In the genomic region with DNA sequence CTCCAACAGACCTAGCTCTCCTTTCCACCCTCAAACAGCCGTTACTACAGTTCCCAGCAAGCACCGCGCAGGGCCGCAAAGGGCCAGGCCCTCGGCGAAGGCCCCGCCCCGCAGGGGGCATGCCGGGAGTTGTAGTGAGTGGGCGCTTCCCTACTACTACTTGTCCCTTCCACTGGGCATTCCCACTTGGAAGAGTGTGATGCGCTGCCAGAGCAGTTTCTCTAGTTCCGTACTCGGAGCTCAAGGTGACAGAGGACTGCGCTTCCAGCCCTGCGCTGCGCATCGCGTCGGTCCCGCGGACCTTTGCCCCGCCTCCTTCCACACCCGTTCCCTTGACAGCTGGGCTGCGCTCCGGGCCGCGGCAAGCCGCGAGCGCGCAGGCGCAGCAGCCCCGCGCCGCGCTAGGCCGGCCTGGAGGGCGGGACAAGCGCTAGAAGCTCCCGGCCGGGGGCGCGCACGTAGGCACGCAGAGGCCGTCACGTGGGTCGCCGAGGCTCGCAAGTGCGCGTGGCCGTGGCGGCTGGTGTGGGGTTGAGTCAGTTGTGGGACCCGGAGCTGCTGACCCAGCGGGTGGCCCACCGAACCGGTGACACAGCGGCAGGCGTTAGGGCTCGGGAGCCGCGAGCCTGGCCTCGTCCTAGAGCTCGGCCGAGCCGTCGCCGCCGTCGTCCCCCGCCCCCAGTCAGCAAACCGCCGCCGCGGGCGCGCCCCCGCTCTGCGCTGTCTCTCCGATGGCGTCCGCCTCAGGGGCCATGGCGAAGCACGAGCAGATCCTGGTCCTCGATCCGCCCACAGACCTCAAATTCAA, we compare ENCODE assay signal across 8 cellular contexts. TPM values are rescaled to one million over a fixed set of nuclear protein-coding genes. Genes with fewer than 3 reads are reported as not detected.
DNase-seq lines count a peak whose midpoint lies in the region; ATAC-seq, FAIRE-seq and TF ChIP-seq lines count a peak whose summit lies in the region.

A gene with protein sequence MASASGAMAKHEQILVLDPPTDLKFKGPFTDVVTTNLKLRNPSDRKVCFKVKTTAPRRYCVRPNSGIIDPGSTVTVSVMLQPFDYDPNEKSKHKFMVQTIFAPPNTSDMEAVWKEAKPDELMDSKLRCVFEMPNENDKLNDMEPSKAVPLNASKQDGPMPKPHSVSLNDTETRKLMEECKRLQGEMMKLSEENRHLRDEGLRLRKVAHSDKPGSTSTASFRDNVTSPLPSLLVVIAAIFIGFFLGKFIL (plus strand): TSS at position 491 of the 808 bp plus-strand sequence. CDS start 241 bp downstream, at position 732.

- peaks cover 32% of the 10 kb centered on the region for H3K4me1 ChIP-seq in HUES48 (ENCODE audit: control insufficient read depth, insufficient read depth, low read length)
- H3K4me1 ChIP-seq in NT2/D1 (ENCODE audit: insufficient read depth, insufficient read length), result no peaks in the 10 kb centered on the region
- peaks cover 3 to 8% (median 5%) of the 10 kb centered on the region in 4 experiments for H3K4me1 ChIP-seq in H1 (replicated peaks in 1 of 4; ENCODE audit: control insufficient read depth in 3 of 4, insufficient read depth in 4 of 4, low read length in 3 of 4)
- peaks cover 3% of the 10 kb centered on the region for H3K4me1 ChIP-seq in mesenchymal stem cell (ENCODE audit: control insufficient read depth, insufficient read depth, low read depth, low read length)

- H3K23ac ChIP-seq in H1 (ENCODE audit: insufficient read length), result no peak within 1 kb of the TSS
- peak within 1 kb of the TSS; percentile 98 to 99 for H3K23ac ChIP-seq in mesenchymal stem cell (ENCODE audit: low read length in 2 of 2)

- TF ChIP-seq CTCF in Calu3 (IDR thresholded peaks at IDR 0.05; ENCODE audit: unreplicated experiment) (no peak), H1 (IDR thresholded peaks at IDR 0.05; ENCODE audit: control extremely low read depth in 1 of 3, insufficient read depth in 1 of 3, low read depth in 1 of 3, low read length in 3 of 3) (no peak)

- peaks cover 5% of the 10 kb centered on the region; the same call in 1 of the 2 replicates for H3K23me2 ChIP-seq in H1 (ENCODE audit: low read depth, low read length)

- peak; percentile 96 for DNase-seq in Calu3
- DNase-seq in NT2/D1 (ENCODE audit: low read depth, low spot score), result peak; percentile 84
- DNase-seq in activated CD8-positive, alpha-beta memory T cell treated with anti-CD3 and anti-CD28 coated beads, Interleukin-2, amount 10 ng/mL, durations not matched to agents 7 days and 5 days, result peak; percentile 95
- peak; percentile 87 to 96 for DNase-seq in H1 (ENCODE audit: low read depth in 1 of 2, low spot score in 2 of 2)
- peak; percentile 94 for DNase-seq in mesenchymal stem cell
- peak; percentile 86 for DNase-seq in stimulated activated CD8-positive, alpha-beta memory T cell treated with anti-CD3 and anti-CD28 coated beads, Interleukin-12 subunit alpha, Interleukin-12 subunit beta, amount 100 ng/mL, for 24 hours (ENCODE audit: extremely low read depth)

- CTCF ChIA-PET in Calu3 (lab: Charles Lee), result interaction anchor here (0.6 to 1.4 kb wide), 3 partner anchors 13 to 36 kb away, joined by 3 to 12 read pairs (median 3); no protein-coding TSS in a partner anchor
- CTCF ChIA-PET in activated CD8-positive, alpha-beta memory T cell treated with anti-CD3 and anti-CD28 coated beads, Interleukin-2, amount 10 ng/mL, durations not matched to agents 7 days and 5 days (lab: Charles Lee), result interaction anchor here (0.9 to 2.9 kb wide), 3 partner anchors 9 to 47 kb away, joined by 3 to 10 read pairs (median 6); no protein-coding TSS in a partner anchor
- CTCF ChIA-PET in H1 (lab: Charles Lee; ENCODE audit: partially characterized antibody), result interaction anchor here (1.2 kb wide), 1 partner anchor 12 kb away, joined by 4 read pairs; no protein-coding TSS in a partner anchor

- no peak within 1 kb of the TSS for H4K91ac ChIP-seq in H1 (replicated peaks; ENCODE audit: insufficient read length, low read length)
- peak within 1 kb of the TSS; percentile 99 for H4K91ac ChIP-seq in mesenchymal stem cell (ENCODE audit: low read length)

- no peaks in the 10 kb centered on the region for H3K9me3 ChIP-seq in HUES48 (ENCODE audit: control insufficient read depth, insufficient read depth, low read length)
- peaks cover 4% of the 10 kb centered on the region; the same call in 1 of the 2 replicates for H3K9me3 ChIP-seq in NT2/D1 (ENCODE audit: insufficient read depth, low read length)
- H3K9me3 ChIP-seq in H1 (ENCODE audit: insufficient read depth in 2 of 2, low read depth in 1 of 2, low read length in 1 of 2), result no peaks in the 10 kb centered on the region
- no peaks in the 10 kb centered on the region for H3K9me3 ChIP-seq in mesenchymal stem cell (ENCODE audit: control insufficient read depth, low read length)

- FAIRE-seq in H1 (lab: Jason Lieb, UNC), result no peak

- H3K4me2 ChIP-seq in H1 (ENCODE audit: insufficient read depth in 1 of 2, low read depth in 2 of 2, low read length in 2 of 2) (peak within 1 kb of the TSS; percentile 67 to 82), mesenchymal stem cell (ENCODE audit: low read length, poor library complexity, severe bottlenecking) (peak within 1 kb of the TSS; percentile 90)

- H3K79me2 ChIP-seq in H1 (ENCODE audit: control insufficient read depth in 1 of 2, insufficient read depth in 2 of 2, low read length in 2 of 2), result peaks cover 24 to 42% of the 10 kb centered on the region in 2 experiments

- H3K27ac ChIP-seq in HUES48 (ENCODE audit: low read depth, low read length) (peak within 1 kb of the TSS; percentile 91), H1 (ENCODE audit: low read depth, low read length) (peak within 1 kb of the TSS; percentile 88), mesenchymal stem cell (ENCODE audit: low read length, poor library complexity, severe bottlenecking) (peak within 1 kb of the TSS; percentile 94)

- peak within 1 kb of the TSS; percentile 86 for H3K4me3 Mint-ChIP-seq in Calu3 (ENCODE audit: low read depth, unreplicated experiment)
- peak within 1 kb of the TSS; percentile 86 for H3K4me3 Mint-ChIP-seq in activated CD8-positive, alpha-beta memory T cell treated with anti-CD3 and anti-CD28 coated beads, Interleukin-2, amount 10 ng/mL, durations not matched to agents 7 days and 5 days

- H2AFZ ChIP-seq in H1 (ENCODE audit: low read length) (peak within 1 kb of the TSS; percentile 98), mesenchymal stem cell (ENCODE audit: low read depth, low read length) (peak within 1 kb of the TSS; percentile 74)

- peak in 1 of 2 experiments; percentile 78; a peak in 2 of 3 replicates for TF ChIP-seq POLR2A in H1 (IDR thresholded peaks at IDR 0.05; ENCODE audit: control extremely low read depth in 1 of 2, low read depth in 2 of 2, low read length in 2 of 2)

- peaks cover 4 to 7% of the 10 kb centered on the region in 2 experiments for H4K20me1 ChIP-seq in H1 (replicated peaks in 1 of 2; ENCODE audit: control insufficient read depth in 1 of 2, insufficient read depth in 2 of 2, low read length in 2 of 2)

- peaks cover 2% of the 10 kb centered on the region for H3K9me3 Mint-ChIP-seq in Calu3 (ENCODE audit: low read depth, unreplicated experiment)
- no peaks in the 10 kb centered on the region for H3K9me3 Mint-ChIP-seq in activated CD8-positive, alpha-beta memory T cell treated with anti-CD3 and anti-CD28 coated beads, Interleukin-2, amount 10 ng/mL, durations not matched to agents 7 days and 5 days (ENCODE audit: low read depth)

- WGBS in H1 (ENCODE audit: extremely low coverage in 1 of 2, insufficient coverage in 1 of 2, insufficient read length in 1 of 2, insufficient replicate concordance in 2 of 2, low coverage in 1 of 2, low lambda C conversion rate in 2 of 2, missing lambda C conversion rate in 1 of 2), 2 experiments, result 1% methylated on average over 43 of the region's 87 CpGs; no CpG with 5 or more reads in 1 of the 2 experiments
- WGBS in mesenchymal stem cell, result under 1% methylated on average over 59 of the region's 87 CpGs

- intact Hi-C loops in Calu3 (cut with micrococcal nuclease; ENCODE audit: unreplicated experiment), result no loop called here

- H3K27me3 ChIP-seq in HUES48 (ENCODE audit: control insufficient read depth, insufficient read depth, low read length) (no peaks in the 10 kb centered on the region), NT2/D1 (ENCODE audit: insufficient read depth, insufficient read length) (no peaks in the 10 kb centered on the region), H1 (replicated peaks in 1 of 4; ENCODE audit: control insufficient read depth in 3 of 4, extremely low read depth in 1 of 4, insufficient read depth in 3 of 4, low read length in 3 of 4) (no peaks in the 10 kb centered on the region), mesenchymal stem cell (ENCODE audit: control insufficient read depth in 1 of 2, insufficient read depth in 1 of 2, low read length in 2 of 2) (no peaks in the 10 kb centered on the region)

- H2BK120ac ChIP-seq in H1 (replicated peaks; ENCODE audit: low read depth, low read length) (peak within 1 kb of the TSS; percentile 55), mesenchymal stem cell (ENCODE audit: low read depth, low read length) (peak within 1 kb of the TSS; percentile 98)

- H3K79me1 ChIP-seq in H1 (ENCODE audit: low read depth, low read length) (no peaks in the 10 kb centered on the region), mesenchymal stem cell (replicated peaks; ENCODE audit: low read length, poor library complexity, severe bottlenecking) (no peaks in the 10 kb centered on the region)

- no peak within 1 kb of the TSS for H3K14ac ChIP-seq in H1 (ENCODE audit: insufficient read length)
- peak within 1 kb of the TSS; percentile 98 to 99 for H3K14ac ChIP-seq in mesenchymal stem cell (ENCODE audit: low read length in 2 of 2)

- peak within 1 kb of the TSS; percentile 85 for H3K56ac ChIP-seq in H1 (replicated peaks; ENCODE audit: insufficient read length, low read depth, low read length)

- peak within 1 kb of the TSS; percentile 84 for H3K4me3 ChIP-seq in HUES48 (ENCODE audit: low read depth, low read length)
- peak within 1 kb of the TSS; percentile 68 for H3K4me3 ChIP-seq in NT2/D1 (ENCODE audit: insufficient read length, low read depth)
- peak within 1 kb of the TSS; percentile 84 to 96 (median 90) for H3K4me3 ChIP-seq in H1 (ENCODE audit: extremely low read depth in 1 of 4, insufficient read depth in 2 of 4, low read depth in 3 of 4, low read length in 4 of 4)
- H3K4me3 ChIP-seq in mesenchymal stem cell (ENCODE audit: insufficient read depth in 1 of 2, low read depth in 1 of 2, low read length in 2 of 2), result peak within 1 kb of the TSS; percentile 91 to 100

- H3K4me1 Mint-ChIP-seq in Calu3 (ENCODE audit: low read depth, unreplicated experiment), result peaks cover 15% of the 10 kb centered on the region
- H3K4me1 Mint-ChIP-seq in activated CD8-positive, alpha-beta memory T cell treated with anti-CD3 and anti-CD28 coated beads, Interleukin-2, amount 10 ng/mL, durations not matched to agents 7 days and 5 days, result peaks cover 27% of the 10 kb centered on the region

- peak within 1 kb of the TSS; percentile 98 for H4K8ac ChIP-seq in H1 (ENCODE audit: extremely low read depth, insufficient read depth, low read length)
- peak within 1 kb of the TSS; percentile 98 for H4K8ac ChIP-seq in mesenchymal stem cell (ENCODE audit: low read length)

- H2BK5ac ChIP-seq in H1 (ENCODE audit: low read depth, low read length) (peak within 1 kb of the TSS; percentile 94), mesenchymal stem cell (ENCODE audit: low read depth, low read length, poor library complexity, severe bottlenecking) (peak within 1 kb of the TSS; percentile 100)

- H3K27me3 Mint-ChIP-seq in Calu3 (ENCODE audit: unreplicated experiment), result peaks cover 13% of the 10 kb centered on the region
- peaks cover 19% of the 10 kb centered on the region for H3K27me3 Mint-ChIP-seq in activated CD8-positive, alpha-beta memory T cell treated with anti-CD3 and anti-CD28 coated beads, Interleukin-2, amount 10 ng/mL, durations not matched to agents 7 days and 5 days

- H3K9ac ChIP-seq in HUES48 (ENCODE audit: low read depth, low read length), result peak within 1 kb of the TSS; percentile 91
- H3K9ac ChIP-seq in NT2/D1 (ENCODE audit: insufficient read length, low read depth), result peak within 1 kb of the TSS; percentile 90
- peak within 1 kb of the TSS; percentile 78 to 96 (median 88) for H3K9ac ChIP-seq in H1 (replicated peaks in 1 of 4; ENCODE audit: extremely low read depth in 1 of 4, low read depth in 3 of 4, low read length in 3 of 4)
- H3K9ac ChIP-seq in mesenchymal stem cell (ENCODE audit: low read length), result peak within 1 kb of the TSS; percentile 99

- H2AK5ac ChIP-seq in H1 (ENCODE audit: low read depth, low read length), result no peak within 1 kb of the TSS
- no peak within 1 kb of the TSS for H2AK5ac ChIP-seq in mesenchymal stem cell (ENCODE audit: low read length, severe bottlenecking)

- H3K4ac ChIP-seq in H1 (replicated peaks; ENCODE audit: insufficient read length, low read depth, low read length) (no peak within 1 kb of the TSS), mesenchymal stem cell (ENCODE audit: low read depth in 1 of 2, low read length in 2 of 2) (peak within 1 kb of the TSS; percentile 98 to 99)

- no peak within 1 kb of the TSS for H2BK20ac ChIP-seq in H1 (ENCODE audit: low read length)

- H2BK12ac ChIP-seq in H1 (ENCODE audit: low read depth, low read length) (no peak within 1 kb of the TSS), mesenchymal stem cell (ENCODE audit: low read length in 2 of 2) (peak within 1 kb of the TSS in 1 of 2 experiments; percentile 83)

- H3K18ac ChIP-seq in H1 (ENCODE audit: extremely low read depth, low read length) (peak within 1 kb of the TSS; percentile 91), mesenchymal stem cell (ENCODE audit: low read depth in 1 of 2, low read length in 2 of 2) (peak within 1 kb of the TSS; percentile 99)

- peak; percentile 81 for ATAC-seq in GM21423 (IDR thresholded peaks at IDR 0.05; ENCODE audit: unreplicated experiment)
- ATAC-seq in activated CD8-positive, alpha-beta memory T cell treated with anti-CD3 and anti-CD28 coated beads, Interleukin-2, amount 10 ng/mL, durations not matched to agents 7 days and 5 days, result peak; percentile 88

- H3K36me3 ChIP-seq in HUES48 (ENCODE audit: control insufficient read depth, insufficient read depth, low read length) (no peaks in the 10 kb centered on the region), NT2/D1 (ENCODE audit: insufficient read depth, insufficient read length, low read length) (no peaks in the 10 kb centered on the region), H1 (ENCODE audit: control insufficient read depth in 2 of 4, insufficient read depth in 4 of 4, low read length in 3 of 4) (no peaks in the 10 kb centered on the region), mesenchymal stem cell (ENCODE audit: control insufficient read depth in 1 of 2, insufficient read depth in 2 of 2, low read depth in 1 of 2, low read length in 2 of 2) (no peaks in the 10 kb centered on the region)

- H3K27ac Mint-ChIP-seq in Calu3 (ENCODE audit: unreplicated experiment), result peak within 1 kb of the TSS; percentile 93
- peak within 1 kb of the TSS; percentile 93 for H3K27ac Mint-ChIP-seq in activated CD8-positive, alpha-beta memory T cell treated with anti-CD3 and anti-CD28 coated beads, Interleukin-2, amount 10 ng/mL, durations not matched to agents 7 days and 5 days

- H2BK15ac ChIP-seq in H1 (ENCODE audit: low read length) (no peak within 1 kb of the TSS), mesenchymal stem cell (ENCODE audit: low read depth, poor library complexity, severe bottlenecking) (peak within 1 kb of the TSS; percentile 99)

- peak within 1 kb of the TSS; percentile 97 for H4K5ac ChIP-seq in H1 (ENCODE audit: insufficient read length, low read depth, low read length)

- no TSS peak for BruUV-seq in Calu3 (replicated peaks; lab: Mats Ljungman, UMichigan)

- POLR2A ChIA-PET in H1 (lab: Charles Lee; ENCODE audit: partially characterized antibody), result interaction anchor here (0.6 to 3.3 kb wide), 10 partner anchors 8 to 1222 kb away, joined by 3 to 14 read pairs (median 3); a partner anchor contains a TSS

- no peak for TF ChIP-seq EP300 in H1 (IDR thresholded peaks at IDR 0.05; ENCODE audit: borderline replicate concordance in 1 of 2, low read depth in 2 of 2, low read length in 2 of 2)

- H3K36me3 Mint-ChIP-seq in Calu3 (ENCODE audit: insufficient read depth, unreplicated experiment), result peaks cover 39% of the 10 kb centered on the region
- H3K36me3 Mint-ChIP-seq in activated CD8-positive, alpha-beta memory T cell treated with anti-CD3 and anti-CD28 coated beads, Interleukin-2, amount 10 ng/mL, durations not matched to agents 7 days and 5 days, result peaks cover 4% of the 10 kb centered on the region

- no peak for TF ChIP-seq RAD21 in H1 (IDR thresholded peaks at IDR 0.05 in 1 of 2, conservative IDR thresholded peaks at IDR 0.05 in 1 of 2; ENCODE audit: low read depth in 2 of 2, low read length in 2 of 2)

RNA-seq across cellular contexts. Expression of the gene that starts here (rescaled TPM):
- total RNA-seq in Calu3 (2022), result 196 and 227 TPM in 2 replicates
- 100 to 1,000 TPM; 107 to 134 TPM for total RNA-seq in activated CD8-positive, alpha-beta memory T cell treated with anti-CD3 and anti-CD28 coated beads, Interleukin-2, amount 10 ng/mL, durations not matched to agents 7 days and 5 days
- total RNA-seq in H1 (2021; fragmentation: NEBNext Ultra II Directional; extraction: Animal tissue kit (Norgen Biotek cat#: 25700)), result 128 and 130 TPM in 2 replicates
- 44.4 and 79.7 TPM in 2 replicates for polyA plus RNA-seq in H1 (2011; rRNA removed)
- polyA plus RNA-seq in H1 (2011; cell fraction: cytosol; rRNA removed), result 115 TPM
- 58.2 TPM for polyA plus RNA-seq in H1 (2011; cell fraction: nucleus; rRNA removed)
- polyA plus RNA-seq in H1 (2012, experiment 1 of 2), result 84.4 to 121 TPM (median 101 TPM) in 4 replicates
- 35.1 TPM for polyA plus RNA-seq in H1 (2012, experiment 2 of 2)
- polyA plus RNA-seq in H1 (2013, experiment 1 of 2), result 86.3 TPM
- polyA plus RNA-seq in H1 (2013, experiment 2 of 2), result 89.4 TPM
- polyA minus RNA-seq in H1 (2011; rRNA and poly(A)+ RNA removed), result 63.8 and 88.5 TPM in 2 replicates
- polyA minus RNA-seq in H1 (2011; cell fraction: cytosol; rRNA and poly(A)+ RNA removed), result 77.8 TPM
- 59.6 TPM for polyA minus RNA-seq in H1 (2011; cell fraction: nucleus; rRNA and poly(A)+ RNA removed)
- 185 TPM for polyA plus RNA-seq in mesenchymal stem cell (2013, experiment 1 of 2)
- polyA plus RNA-seq in mesenchymal stem cell (2013, experiment 2 of 2), result 192 TPM

Comparison
In these comparisons a context has a peak if more than half of its experiments do, and no peak if none do; other contexts are left out.
1. Peak in every context shown above with its lines: DNase-seq, ATAC-seq, H3K4me3 ChIP-seq and H3K27ac ChIP-seq.